In the genomic region with DNA sequence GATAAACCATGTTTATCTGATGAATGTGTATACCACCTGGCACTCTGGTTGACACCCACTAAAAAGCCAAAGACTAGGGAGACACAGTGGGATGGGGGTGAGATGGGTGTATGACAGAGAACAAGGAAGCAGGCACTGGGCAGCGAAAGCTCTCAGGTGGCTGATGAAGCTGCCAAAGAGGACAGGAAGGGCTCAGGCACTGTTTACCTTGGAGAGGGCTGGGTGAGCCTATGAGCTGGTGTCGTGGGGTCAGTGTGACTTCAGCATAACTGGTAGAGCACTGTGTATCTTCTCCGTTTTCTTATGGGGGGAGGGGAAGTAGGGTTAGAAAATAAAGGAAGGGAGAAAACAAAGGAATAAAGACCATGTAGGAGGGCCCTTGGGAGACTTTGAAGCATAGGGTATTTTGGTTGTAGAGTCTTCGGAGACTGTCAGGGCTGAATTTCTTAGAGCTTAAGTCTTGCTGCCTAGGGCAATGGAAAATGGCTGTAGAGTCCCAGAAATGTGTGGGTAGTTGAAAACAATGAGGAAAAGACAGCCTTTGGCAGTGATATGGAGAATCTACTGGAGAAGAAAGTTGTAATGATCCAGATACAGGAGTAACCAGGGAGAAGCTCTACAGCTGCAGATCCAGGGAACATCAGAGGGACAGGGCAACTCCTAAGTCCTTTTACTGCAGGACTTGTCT, we compare ENCODE assay signal across 23 cellular contexts.
DNase-seq lines count a peak whose midpoint lies in the region; ATAC-seq, FAIRE-seq and TF ChIP-seq lines count a peak whose summit lies in the region.
"Had no signal": no experiment of that assay in that cellular context is flagged by ENCODE, and none has a peak within 500 bp of the region (broad histone marks: within the 10 kb centered on the region; RNA-seq: fewer than 3 reads in every experiment).

No MANE protein-coding gene starts in this region.

- TF ChIP-seq CTCF in adrenal gland (IDR thresholded peaks at IDR 0.05) (no peak), mucosa of descending colon (IDR thresholded peaks at IDR 0.05) (no peak), endothelial cell (IDR thresholded peaks at IDR 0.05; ENCODE audit: unreplicated experiment) (no peak)

- no peaks in the 10 kb centered on the region for H3K36me3 Mint-ChIP-seq in endothelial cell (ENCODE audit: low read depth, unreplicated experiment)

- no peaks in the 10 kb centered on the region for H3K27me3 Mint-ChIP-seq in endothelial cell (ENCODE audit: unreplicated experiment)
- H3K27me3 Mint-ChIP-seq: activated CD4-positive, alpha-beta memory T cell treated with anti-CD3 and anti-CD28 coated beads, Interleukin-2, amount 10 ng/mL, durations not matched to agents 7 days and 5 days had no signal

- intact Hi-C loops in adrenal gland (cut with DNase I), result loop anchor here in 1 of 2 donors (10.0 kb wide), 1 partner anchor 91 kb away; no protein-coding TSS in a partner anchor
- intact Hi-C loops in mucosa of descending colon (cut with DNase I, micrococcal nuclease), result no loop called here

- no peak overlapping the region for H3K4me3 Mint-ChIP-seq in endothelial cell (ENCODE audit: unreplicated experiment)
- H3K4me3 Mint-ChIP-seq: activated CD4-positive, alpha-beta memory T cell treated with anti-CD3 and anti-CD28 coated beads, Interleukin-2, amount 10 ng/mL, durations not matched to agents 7 days and 5 days; activated T-helper 1 cell treated with anti-CD3 and anti-CD28 coated beads, Interleukin-12 subunit alpha, Interleukin-12 subunit beta, Interleukin-2, Interleukin-4 antibody, amounts not matched to agents 30 ng/mL and 10 ng/mL and 1 ng/mL, durations not matched to agents 14 hours and 24 hours and 36 hours had no signal

- peaks cover 32% of the 10 kb centered on the region for H3K4me1 Mint-ChIP-seq in endothelial cell (ENCODE audit: unreplicated experiment)
- H3K4me1 Mint-ChIP-seq: activated CD4-positive, alpha-beta memory T cell treated with anti-CD3 and anti-CD28 coated beads, Interleukin-2, amount 10 ng/mL, durations not matched to agents 7 days and 5 days had no signal

- H3K4me1 ChIP-seq in adrenal gland (replicated peaks in 1 of 2) (peaks cover 25 to 47% of the 10 kb centered on the region in 2 donors), mucosa of descending colon (ENCODE audit: low read depth) (no peaks in the 10 kb centered on the region)
- H3K4me1 ChIP-seq: Caco-2 had no signal

- no peaks in the 10 kb centered on the region for H3K27me3 ChIP-seq in adrenal gland
- H3K27me3 ChIP-seq: heart right ventricle had no signal

- H3K4me3 ChIP-seq in adrenal gland, result no peak overlapping the region
- H3K4me3 ChIP-seq in mucosa of descending colon, result no peak overlapping the region
- H3K4me3 ChIP-seq: GM12878 had no signal

- peak; percentile 57 for ATAC-seq in mucosa of descending colon
- ATAC-seq: GM12878 had no signal

- H3K36me3 ChIP-seq in KOPT-K1 (ENCODE audit: insufficient read depth, low read length) (no peaks in the 10 kb centered on the region), adrenal gland (replicated peaks in 1 of 2) (no peaks in the 10 kb centered on the region), mucosa of descending colon (ENCODE audit: low read depth) (no peaks in the 10 kb centered on the region)
- H3K36me3 ChIP-seq: heart right ventricle had no signal

- DNase-seq in COLO668 (lab: John Stamatoyannopoulos, UW; ENCODE audit: unreplicated experiment) (peak; percentile 26), adrenal gland (no peak), mucosa of descending colon (no peak), endothelial cell (ENCODE audit: low spot score) (no peak), NOMO-1 treated with dmso at 0.1 percent for 144 hours (lab: John Stamatoyannopoulos, UW; ENCODE audit: unreplicated experiment) (no peak), RCC 7860 (ENCODE audit: low spot score) (no peak)
- no peak for DNase-seq in stimulated activated CD4-positive, alpha-beta T cell treated with anti-CD3 and anti-CD28 coated beads, Interleukin-12 subunit alpha, Interleukin-12 subunit beta, amount 100 ng/mL, for 4 hours
- DNase-seq: activated CD4-positive, alpha-beta memory T cell treated with anti-CD3 and anti-CD28 coated beads, Interleukin-2, amount 10 ng/mL, durations not matched to agents 7 days and 5 days; Caco-2; cerebellar nuclear complex; effector memory CD4-positive, alpha-beta T cell; GDM1; heart right ventricle; midbrain; NCI-H187; NCI-H524 treated with DMSO at 0.1 percent for 48 hours; nucleus accumbens; stimulated activated CD4-positive, alpha-beta T cell treated with anti-CD3 and anti-CD28 coated beads, Interleukin-2, amount 100 ng/mL, for 48 hours; SW 1271 had no signal

- no peak for TF ChIP-seq POLR2A in adrenal gland (IDR thresholded peaks at IDR 0.05)

- 78 to 91% (median 86%) methylated on average over 4 of the region's 4 CpGs for WGBS in adrenal gland, 4 donors

- no peak for FAIRE-seq in RCC 7860 (lab: Jason Lieb, UNC)
- FAIRE-seq: GM12878, HTR-8/SVneo had no signal

- H3K9me3 Mint-ChIP-seq in endothelial cell (ENCODE audit: unreplicated experiment), result no peaks in the 10 kb centered on the region
- H3K9me3 Mint-ChIP-seq: activated CD4-positive, alpha-beta memory T cell treated with anti-CD3 and anti-CD28 coated beads, Interleukin-2, amount 10 ng/mL, durations not matched to agents 7 days and 5 days; activated T-helper 1 cell treated with anti-CD3 and anti-CD28 coated beads, Interleukin-12 subunit alpha, Interleukin-12 subunit beta, Interleukin-2, Interleukin-4 antibody, amounts not matched to agents 30 ng/mL and 10 ng/mL and 1 ng/mL, durations not matched to agents 14 hours and 24 hours and 36 hours had no signal

- peak overlapping the region; percentile 83 for H3K27ac ChIP-seq in KOPT-K1 (ENCODE audit: low read depth, low read length, poor library complexity, severe bottlenecking)
- peak overlapping the region in 3 of 5 donors; percentile 44 to 87 (median 76) for H3K27ac ChIP-seq in adrenal gland
- H3K27ac ChIP-seq: heart right ventricle had no signal

- H3K27ac Mint-ChIP-seq in endothelial cell (ENCODE audit: unreplicated experiment), result no peak overlapping the region
- H3K27ac Mint-ChIP-seq: activated CD4-positive, alpha-beta memory T cell treated with anti-CD3 and anti-CD28 coated beads, Interleukin-2, amount 10 ng/mL, durations not matched to agents 7 days and 5 days; activated T-helper 1 cell treated with anti-CD3 and anti-CD28 coated beads, Interleukin-12 subunit alpha, Interleukin-12 subunit beta, Interleukin-2, Interleukin-4 antibody, amounts not matched to agents 30 ng/mL and 10 ng/mL and 1 ng/mL, durations not matched to agents 14 hours and 24 hours and 36 hours had no signal

- H3K9me3 ChIP-seq in KOPT-K1 (ENCODE audit: insufficient read depth, low read length, poor library complexity, severe bottlenecking) (no peaks in the 10 kb centered on the region), adrenal gland (replicated peaks in 1 of 3) (no peaks in the 10 kb centered on the region), mucosa of descending colon (no peaks in the 10 kb centered on the region)
- H3K9me3 ChIP-seq: Caco-2, heart right ventricle had no signal
